17 cellular contexts compared by ENCODE assay signal in genomic region chr6:167763056-167763944, GRCh38.
"Had no signal": no experiment of that assay in that cellular context is flagged by ENCODE, and none has a peak within 500 bp of the region (broad histone marks: within the 10 kb centered on the region; RNA-seq: fewer than 3 reads in every experiment).

No MANE protein-coding gene starts in this region.

- H3K9me3 ChIP-seq: breast epithelium, esophagus squamous epithelium, mucosa of descending colon, ovary, tibial artery had no signal

- H3K4me1 ChIP-seq: neural progenitor cell had no signal

- H3K27me3 ChIP-seq: breast epithelium, neural progenitor cell, ovary had no signal

- H3K27ac ChIP-seq: coronary artery, epithelial cell of prostate, esophagus squamous epithelium, neural progenitor cell, ovary, tibial artery had no signal

- H3K36me3 ChIP-seq: breast epithelium, esophagus squamous epithelium, neural progenitor cell, ovary, tibial artery had no signal

- H3K4me3 ChIP-seq: breast epithelium, coronary artery, esophagus squamous epithelium, mucosa of descending colon, neural progenitor cell, ovary, tibial artery had no signal

- H3K9ac ChIP-seq: neural progenitor cell had no signal

- ATAC-seq: naive thymus-derived CD8-positive, alpha-beta T cell had no signal

- DNase-seq: central memory CD4-positive, alpha-beta T cell; effector memory CD4-positive, alpha-beta T cell; esophagus squamous epithelium; foreskin fibroblast; kidney glomerular epithelial cell; mammary epithelial cell; mucosa of descending colon; naive thymus-derived CD8-positive, alpha-beta T cell; ovary; small intestine; stimulated activated CD4-positive, alpha-beta T cell treated with anti-CD3 and anti-CD28 coated beads, Interleukin-2, amount 100 ng/mL, for 48 hours; stimulated activated naive CD4-positive, alpha-beta T cell treated with Interleukin-2 at 50 U/mL for 16 hours; tibial artery had no signal
